Comparison of ENCODE assay signal across 27 cellular contexts in the genomic region with DNA sequence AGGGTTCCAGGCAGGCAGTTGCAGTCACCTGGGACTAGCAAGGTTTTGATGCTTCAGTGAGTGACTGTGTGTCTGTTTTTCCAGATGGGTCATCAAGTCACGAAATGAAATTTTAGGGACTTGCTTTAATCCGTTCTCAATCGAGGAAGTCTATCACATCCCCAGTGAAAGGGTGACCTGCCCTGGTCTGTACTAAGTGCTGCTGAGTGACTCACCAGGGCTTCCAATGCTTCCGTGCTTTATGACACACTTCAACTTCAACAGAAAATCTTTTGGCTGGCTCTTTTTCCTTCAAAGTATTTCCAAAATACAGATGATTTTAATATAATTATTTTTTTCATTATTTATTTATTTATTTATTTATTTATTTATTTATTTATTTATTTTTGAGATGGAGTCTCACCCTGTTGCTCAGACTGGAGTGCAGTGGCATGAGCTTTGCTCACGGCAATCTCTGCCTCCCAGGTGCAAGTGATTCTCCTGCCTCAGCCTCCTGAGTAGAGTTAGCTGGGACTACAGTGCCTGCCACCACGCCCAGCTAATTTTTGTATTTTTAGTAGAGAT. TPM values are rescaled to one million over a fixed set of nuclear protein-coding genes. Genes with fewer than 3 reads are reported as not detected.
A peak's percentile ranks its signal among the peaks of the same experiment; 100 is the strongest.
DNase-seq lines count a peak whose midpoint lies in the region; ATAC-seq and TF ChIP-seq lines count a peak whose summit lies in the region.
"Had no signal": no experiment of that assay in that cellular context is flagged by ENCODE, and none has a peak within 500 bp of the region (broad histone marks: within the 10 kb centered on the region; RNA-seq: fewer than 3 reads in every experiment).

No MANE protein-coding gene starts in this region.

- no peak for TF ChIP-seq POLR2A in transverse colon (IDR thresholded peaks at IDR 0.05)
- no peak for TF ChIP-seq POLR2A in esophagus muscularis mucosa (IDR thresholded peaks at IDR 0.05; ENCODE audit: low read depth)

- dilution Hi-C loops in mammary epithelial cell (cut with HindIII; ENCODE audit: low sequenced_read_pairs) = no loop called here

- POLR2A ChIA-PET in MCF 10A (lab: Yijun Ruan, JAX) = interaction anchor here (1.0 kb wide), 1 partner anchor 17 kb away, joined by 3 read pairs; no protein-coding TSS in a partner anchor
- POLR2A ChIA-PET in activated CD8-positive, alpha-beta T cell treated with anti-CD3 and anti-CD28 coated beads, Interleukin-2, amount 10 ng/mL, durations not matched to agents 7 days and 5 days (lab: Charles Lee) = no interaction called here

- H3K27me3 Mint-ChIP-seq in MCF 10A (ENCODE audit: insufficient read depth, unreplicated experiment) = no peaks in the 10 kb centered on the region
- no peaks in the 10 kb centered on the region for H3K27me3 Mint-ChIP-seq in activated CD8-positive, alpha-beta T cell treated with anti-CD3 and anti-CD28 coated beads, Interleukin-2, amount 10 ng/mL, durations not matched to agents 7 days and 5 days (ENCODE audit: low read depth)
- H3K27me3 Mint-ChIP-seq: IgD-negative memory B cell, type B pancreatic cell had no signal

- H3K9me3 ChIP-seq in mammary epithelial cell (replicated peaks; ENCODE audit: insufficient read depth, low read length) = no peaks in the 10 kb centered on the region
- no peaks in the 10 kb centered on the region for H3K9me3 ChIP-seq in RWPE2 (ENCODE audit: severe bottlenecking)
- H3K9me3 ChIP-seq in transverse colon = no peaks in the 10 kb centered on the region
- no peaks in the 10 kb centered on the region for H3K9me3 ChIP-seq in esophagus muscularis mucosa
- H3K9me3 ChIP-seq: Caco-2, colonic mucosa, gastrocnemius medialis, MG63 had no signal

- DNase-seq in MCF 10A (ENCODE audit: unreplicated experiment) (peak; percentile 24), mammary epithelial cell (no peak), RWPE2 (ENCODE audit: low spot score) (no peak), kidney tubule cell (ENCODE audit: low spot score) (peak; percentile 67), transverse colon (no peak), esophagus muscularis mucosa (ENCODE audit: extremely low spot score) (no peak)
- no peak for DNase-seq in activated CD8-positive, alpha-beta T cell treated with anti-CD3 and anti-CD28 coated beads, Interleukin-2, amount 10 ng/mL, durations not matched to agents 7 days and 5 days
- DNase-seq: activated CD4-positive, alpha-beta T cell treated with anti-CD3 and anti-CD28 coated beads, Interleukin-2, amount 50 U/mL, for 1 hour; C1 segment of cervical spinal cord; Caco-2; colonic mucosa; effector memory CD4-positive, alpha-beta T cell; gastrocnemius medialis; hippocampal formation; MG63; NCI-H1417; NCI-H526 treated with DMSO at 0.1 percent for 48 hours; WERI-Rb-1 had no signal

- no peak overlapping the region for H3K4me3 ChIP-seq in mammary epithelial cell (replicated peaks in 1 of 3; ENCODE audit: insufficient read depth in 1 of 3, low read depth in 2 of 3, low read length in 3 of 3)
- no peak overlapping the region for H3K4me3 ChIP-seq in RWPE2 (ENCODE audit: severe bottlenecking)
- H3K4me3 ChIP-seq in transverse colon = no peak overlapping the region
- no peak overlapping the region for H3K4me3 ChIP-seq in esophagus muscularis mucosa
- H3K4me3 ChIP-seq: colonic mucosa, gastrocnemius medialis, MG63 had no signal

- TF ChIP-seq CTCF in MCF 10A (IDR thresholded peaks at IDR 0.05; ENCODE audit: unreplicated experiment) (no peak), mammary epithelial cell (conservative IDR thresholded peaks at IDR 0.05 in 1 of 2, IDR thresholded peaks at IDR 0.05 in 1 of 2; ENCODE audit: extremely low read depth in 1 of 2, insufficient read depth in 1 of 2, low read depth in 1 of 2, low read length in 2 of 2) (no peak), RWPE2 (IDR thresholded peaks at IDR 0.05; ENCODE audit: poor library complexity, severe bottlenecking) (no peak), transverse colon (IDR thresholded peaks at IDR 0.05) (no peak), esophagus muscularis mucosa (IDR thresholded peaks at IDR 0.05) (no peak)

- no peak overlapping the region for H3K9ac ChIP-seq in mammary epithelial cell (ENCODE audit: insufficient read depth, low read length)

- no peaks in the 10 kb centered on the region for H4K20me1 ChIP-seq in mammary epithelial cell (ENCODE audit: insufficient read depth, low read length)

- H3K9me3 Mint-ChIP-seq in MCF 10A (ENCODE audit: unreplicated experiment) = no peaks in the 10 kb centered on the region
- no peaks in the 10 kb centered on the region for H3K9me3 Mint-ChIP-seq in activated CD8-positive, alpha-beta T cell treated with anti-CD3 and anti-CD28 coated beads, Interleukin-2, amount 10 ng/mL, durations not matched to agents 7 days and 5 days (ENCODE audit: insufficient read depth)
- H3K9me3 Mint-ChIP-seq: activated naive CD4-positive, alpha-beta T cell treated with anti-CD3 and anti-CD28 coated beads, Interleukin-2, amount 50 U/mL, for 24 hours; activated T-helper 1 cell treated with anti-CD3 and anti-CD28 coated beads, Interleukin-12 subunit alpha, Interleukin-12 subunit beta, Interleukin-2, Interleukin-4 antibody, amounts not matched to agents 30 ng/mL and 10 ng/mL and 1 ng/mL, durations not matched to agents 14 hours and 24 hours and 36 hours; IgD-negative memory B cell; T-helper 2 cell treated with Interferon-gamma antibody and Interleukin-4, amounts not matched to agents 5 μg/mL and 100 μg/mL, for 36 hours; type B pancreatic cell had no signal

- H3K79me2 ChIP-seq in mammary epithelial cell (ENCODE audit: insufficient read depth, low read length) = peaks cover 64% of the 10 kb centered on the region

- H3K36me3 ChIP-seq in mammary epithelial cell (ENCODE audit: insufficient read depth, low read length) (peaks cover 2% of the 10 kb centered on the region), RWPE2 (ENCODE audit: low read depth) (no peaks in the 10 kb centered on the region), transverse colon (no peaks in the 10 kb centered on the region), esophagus muscularis mucosa (no peaks in the 10 kb centered on the region)
- H3K36me3 ChIP-seq: colonic mucosa, gastrocnemius medialis, MG63, WERI-Rb-1 had no signal

- no peaks in the 10 kb centered on the region for H3K27me3 ChIP-seq in mammary epithelial cell (ENCODE audit: insufficient read depth, low read length)
- no peaks in the 10 kb centered on the region for H3K27me3 ChIP-seq in RWPE2 (ENCODE audit: insufficient read depth, poor library complexity, severe bottlenecking)
- H3K27me3 ChIP-seq in transverse colon = no peaks in the 10 kb centered on the region
- H3K27me3 ChIP-seq in esophagus muscularis mucosa = peaks cover 0 to 2% (median 0%) of the 10 kb centered on the region in 4 donors
- H3K27me3 ChIP-seq: colonic mucosa, gastrocnemius medialis, MG63 had no signal

- H3K4me3 Mint-ChIP-seq in MCF 10A (ENCODE audit: unreplicated experiment) = no peak overlapping the region
- H3K4me3 Mint-ChIP-seq in activated CD8-positive, alpha-beta T cell treated with anti-CD3 and anti-CD28 coated beads, Interleukin-2, amount 10 ng/mL, durations not matched to agents 7 days and 5 days = no peak overlapping the region
- H3K4me3 Mint-ChIP-seq: activated naive CD4-positive, alpha-beta T cell treated with anti-CD3 and anti-CD28 coated beads, Interleukin-2, amount 50 U/mL, for 24 hours; activated T-helper 1 cell treated with anti-CD3 and anti-CD28 coated beads, Interleukin-12 subunit alpha, Interleukin-12 subunit beta, Interleukin-2, Interleukin-4 antibody, amounts not matched to agents 30 ng/mL and 10 ng/mL and 1 ng/mL, durations not matched to agents 14 hours and 24 hours and 36 hours; IgD-negative memory B cell; T-helper 2 cell treated with Interferon-gamma antibody and Interleukin-4, amounts not matched to agents 5 μg/mL and 100 μg/mL, for 36 hours; type B pancreatic cell had no signal

- H3K36me3 Mint-ChIP-seq in MCF 10A (ENCODE audit: insufficient read depth, unreplicated experiment) = peaks cover 28% of the 10 kb centered on the region
- no peaks in the 10 kb centered on the region for H3K36me3 Mint-ChIP-seq in activated CD8-positive, alpha-beta T cell treated with anti-CD3 and anti-CD28 coated beads, Interleukin-2, amount 10 ng/mL, durations not matched to agents 7 days and 5 days (ENCODE audit: low read depth)
- H3K36me3 Mint-ChIP-seq: activated naive CD4-positive, alpha-beta T cell treated with anti-CD3 and anti-CD28 coated beads, Interleukin-2, amount 50 U/mL, for 24 hours; type B pancreatic cell had no signal

- no peak overlapping the region for H2AFZ ChIP-seq in mammary epithelial cell (ENCODE audit: low read depth, low read length)

- WGBS in mammary epithelial cell (ENCODE audit: low coverage, missing lambda C conversion rate) = 77% methylated on average over 6 of the region's 6 CpGs
- WGBS in transverse colon (ENCODE audit: low coverage in 1 of 2), 2 donors = 66% methylated on average over 3 to 6 of the region's 6 CpGs
- 86% methylated on average over 6 of the region's 6 CpGs for WGBS in esophagus muscularis mucosa

- no peak overlapping the region for H3K27ac Mint-ChIP-seq in MCF 10A (ENCODE audit: low read depth, unreplicated experiment)
- no peak overlapping the region for H3K27ac Mint-ChIP-seq in activated CD8-positive, alpha-beta T cell treated with anti-CD3 and anti-CD28 coated beads, Interleukin-2, amount 10 ng/mL, durations not matched to agents 7 days and 5 days
- H3K27ac Mint-ChIP-seq: activated naive CD4-positive, alpha-beta T cell treated with anti-CD3 and anti-CD28 coated beads, Interleukin-2, amount 50 U/mL, for 24 hours; activated T-helper 1 cell treated with anti-CD3 and anti-CD28 coated beads, Interleukin-12 subunit alpha, Interleukin-12 subunit beta, Interleukin-2, Interleukin-4 antibody, amounts not matched to agents 30 ng/mL and 10 ng/mL and 1 ng/mL, durations not matched to agents 14 hours and 24 hours and 36 hours; IgD-negative memory B cell; progenitor cell of endocrine pancreas; T-helper 2 cell treated with Interferon-gamma antibody and Interleukin-4, amounts not matched to agents 5 μg/mL and 100 μg/mL, for 36 hours; type B pancreatic cell had no signal

- in situ Hi-C loops in mammary epithelial cell (cut with MboI; ENCODE audit: low sequenced_read_pairs in 2 of 2) (no loop called here), transverse colon (cut with MboI; ENCODE audit: low pct_ligation_motif_present in 1 of 4, low pct_unique_long_range_greater_than_20kb in 1 of 4, low sequenced_read_pairs in 3 of 4) (no loop called here)

- no peak overlapping the region for H3K4me2 ChIP-seq in mammary epithelial cell (ENCODE audit: insufficient read depth, low read depth, low read length)

- peaks cover under 1% of the 10 kb centered on the region for H3K4me1 Mint-ChIP-seq in MCF 10A (ENCODE audit: insufficient read depth, unreplicated experiment)
- H3K4me1 Mint-ChIP-seq in activated CD8-positive, alpha-beta T cell treated with anti-CD3 and anti-CD28 coated beads, Interleukin-2, amount 10 ng/mL, durations not matched to agents 7 days and 5 days (ENCODE audit: low read depth) = no peaks in the 10 kb centered on the region
- H3K4me1 Mint-ChIP-seq: activated naive CD4-positive, alpha-beta T cell treated with anti-CD3 and anti-CD28 coated beads, Interleukin-2, amount 50 U/mL, for 24 hours had no signal

- H3K27ac ChIP-seq in mammary epithelial cell (ENCODE audit: insufficient read depth, low read depth, low read length) = no peak overlapping the region
- H3K27ac ChIP-seq in RWPE2 (ENCODE audit: poor library complexity, severe bottlenecking) = no peak overlapping the region
- H3K27ac ChIP-seq in transverse colon = no peak overlapping the region
- no peak overlapping the region for H3K27ac ChIP-seq in esophagus muscularis mucosa (replicated peaks in 1 of 4)
- H3K27ac ChIP-seq: colonic mucosa, gastrocnemius medialis, WERI-Rb-1 had no signal

- intact Hi-C loops in MCF 10A (cut with micrococcal nuclease) = no loop called here
- intact Hi-C loops in mammary epithelial cell (cut with micrococcal nuclease) = no loop called here
- intact Hi-C loops in transverse colon (cut with DNase I; ENCODE audit: low total_unique reads) = no loop called here
- intact Hi-C loops in esophagus muscularis mucosa (cut with DNase I) = no loop called here

- BruUV-seq in MCF 10A (replicated peaks; lab: Mats Ljungman, UMichigan) (no TSS peak), mammary epithelial cell (replicated peaks; lab: Mats Ljungman, UMichigan) (no TSS peak)

- H3K4me1 ChIP-seq in mammary epithelial cell (ENCODE audit: insufficient read depth, low read length) (no peaks in the 10 kb centered on the region), RWPE2 (ENCODE audit: insufficient read depth, poor library complexity, severe bottlenecking) (no peaks in the 10 kb centered on the region), transverse colon (peaks cover 0 to 5% (median 0%) of the 10 kb centered on the region in 4 donors), esophagus muscularis mucosa (no peaks in the 10 kb centered on the region)
- H3K4me1 ChIP-seq: colonic mucosa, gastrocnemius medialis had no signal

- TF ChIP-seq EP300 in transverse colon (IDR thresholded peaks at IDR 0.05; ENCODE audit: low read depth) (no peak), esophagus muscularis mucosa (IDR thresholded peaks at IDR 0.05) (no peak)

- peak; percentile 48; the same call in 1 of the 3 replicates for ATAC-seq in RWPE2 (ENCODE audit: low read depth)
- no peak for ATAC-seq in HG03175 (IDR thresholded peaks at IDR 0.05; ENCODE audit: unreplicated experiment)
- no peak for ATAC-seq in activated CD8-positive, alpha-beta T cell treated with anti-CD3 and anti-CD28 coated beads, Interleukin-2, amount 10 ng/mL, durations not matched to agents 7 days and 5 days
- ATAC-seq: gastrocnemius medialis, HCT116 had no signal

- CTCF ChIA-PET in MCF 10A (lab: Yijun Ruan, JAX) = no interaction called here
- CTCF ChIA-PET in mammary epithelial cell (lab: Charles Lee; ENCODE audit: low non-redundant PET) = no interaction called here
- CTCF ChIA-PET in activated CD8-positive, alpha-beta T cell treated with anti-CD3 and anti-CD28 coated beads, Interleukin-2, amount 10 ng/mL, durations not matched to agents 7 days and 5 days (lab: Charles Lee) = interaction anchor here (0.7 kb wide), 1 partner anchor 96 kb away, joined by 4 read pairs; no protein-coding TSS in a partner anchor

RNA-seq across cellular contexts. Expression of a gene that starts 18.4 kb away (rescaled TPM):
- total RNA-seq in MCF 10A (2022) (22.6 and 24.3 TPM in 2 replicates), mammary epithelial cell (100 to 1,000 TPM in 1 of 2 donors, 10 to 100 TPM in 1; 50.5 to 174 TPM), transverse colon (100 to 1,000 TPM in 3 of 4 donors, 10 to 100 TPM in 1; 52.7 to 167 (median 146) TPM), esophagus muscularis mucosa (1 to 10 TPM in 1 of 4 donors, under 1 TPM in 3; 0.39 to 1.6 (median 0.46) TPM)
- polyA plus RNA-seq in mammary epithelial cell = 62.2 TPM
- polyA minus RNA-seq in mammary epithelial cell = 543 TPM
- under 1 TPM in 1 of 2 experiments, not detected in 1; 0.16 TPM for total RNA-seq in activated CD8-positive, alpha-beta T cell treated with anti-CD3 and anti-CD28 coated beads, Interleukin-2, amount 10 ng/mL, durations not matched to agents 7 days and 5 days
- total RNA-seq: activated T-helper 1 cell treated with anti-CD3 and anti-CD28 coated beads, Interleukin-12 subunit alpha, Interleukin-12 subunit beta, Interleukin-2, Interleukin-4 antibody, amounts not matched to agents 30 ng/mL and 10 ng/mL and 1 ng/mL, durations not matched to agents 14 hours and 24 hours and 36 hours; lung microvascular endothelial cell had no signal

Comparison
In these comparisons a context has a peak if more than half of its experiments do, and no peak if none do; other contexts are left out.
1. DNase-seq: peak in MCF 10A (single experiment) and kidney tubule cell (single experiment); none in mammary epithelial cell (single experiment), RWPE2 (single experiment), transverse colon (single experiment), esophagus muscularis mucosa (single experiment) and activated CD8-positive, alpha-beta T cell treated with anti-CD3 and anti-CD28 coated beads, Interleukin-2, amount 10 ng/mL, durations not matched to agents 7 days and 5 days (single experiment).